11 cellular contexts compared by ENCODE assay signal in genomic region chr2:171762879-171763573, GRCh38.
DNase-seq lines count a peak whose midpoint lies in the region; ATAC-seq and TF ChIP-seq lines count a peak whose summit lies in the region.
"Had no signal": no experiment of that assay in that cellular context is flagged by ENCODE, and none has a peak within 500 bp of the region (broad histone marks: within the 10 kb centered on the region; RNA-seq: fewer than 3 reads in every experiment).

No MANE protein-coding gene starts in this region.

- intact Hi-C loops in adrenal gland (cut with DNase I) = no loop called here

- H3K27ac ChIP-seq in RWPE1 = no peak overlapping the region
- H3K27ac ChIP-seq in adrenal gland = no peak overlapping the region
- H3K27ac ChIP-seq: gastrocnemius medialis, vagina had no signal

- ATAC-seq in GM21447 (IDR thresholded peaks at IDR 0.05; ENCODE audit: unreplicated experiment) (no peak), HG03025 (IDR thresholded peaks at IDR 0.05; ENCODE audit: low FRiP score, unreplicated experiment) (no peak)
- ATAC-seq: gastrocnemius medialis had no signal

- WGBS in adrenal gland, 4 donors = 89 to 100% (median 94%) methylated on average over 2 of the region's 2 CpGs

- H3K27me3 ChIP-seq in skeletal muscle satellite cell (ENCODE audit: control insufficient read depth, insufficient read depth, low read length) (no peaks in the 10 kb centered on the region), adrenal gland (no peaks in the 10 kb centered on the region)
- H3K27me3 ChIP-seq: gastrocnemius medialis, vagina had no signal

- H3K4me3 ChIP-seq in fibroblast of mammary gland (ENCODE audit: control insufficient read depth, low read depth, low read length) = no peak overlapping the region
- H3K4me3 ChIP-seq in skeletal muscle satellite cell (ENCODE audit: low read length) = no peak overlapping the region
- H3K4me3 ChIP-seq in adrenal gland = no peak overlapping the region
- H3K4me3 ChIP-seq: gastrocnemius medialis, vagina had no signal

- DNase-seq in SKM-1 treated with dmso at 0.1 percent for 144 hours (lab: John Stamatoyannopoulos, UW; ENCODE audit: unreplicated experiment) = peak; percentile 8
- DNase-seq in SKM-1 (lab: John Stamatoyannopoulos, UW; ENCODE audit: unreplicated experiment) = no peak
- peak; percentile 10 for DNase-seq in RWPE1 (ENCODE audit: low spot score)
- DNase-seq in fibroblast of mammary gland (ENCODE audit: low read depth) = peak; percentile 90
- DNase-seq in adrenal gland = no peak
- DNase-seq: gastrocnemius medialis; NK-92 treated with Interleukin-12 subunit alpha and Interleukin-12 subunit beta, amount 100 ng/mL, for 24 hours had no signal

- no peak for TF ChIP-seq POLR2A in adrenal gland (IDR thresholded peaks at IDR 0.05)

- no peaks in the 10 kb centered on the region for H3K9me3 ChIP-seq in skeletal muscle satellite cell (replicated peaks; ENCODE audit: low read length)
- H3K9me3 ChIP-seq in adrenal gland (replicated peaks in 1 of 3) = no peaks in the 10 kb centered on the region
- H3K9me3 ChIP-seq: gastrocnemius medialis, vagina had no signal

- POLR2A ChIA-PET in RWPE1 (lab: Yijun Ruan, JAX; ENCODE audit: low non-redundant PET) = no interaction called here

- H3K4me2 ChIP-seq in skeletal muscle satellite cell (ENCODE audit: low read length) = peak overlapping the region; percentile 36

- H3K36me3 ChIP-seq in skeletal muscle satellite cell (ENCODE audit: insufficient read depth, low read length) = peaks cover 27% of the 10 kb centered on the region
- H3K36me3 ChIP-seq in adrenal gland (replicated peaks in 1 of 2) = peaks cover 0 to 6% of the 10 kb centered on the region in 2 donors

- H3K4me1 ChIP-seq in skeletal muscle satellite cell (ENCODE audit: control insufficient read depth, insufficient read depth, low read length) = peaks cover 16% of the 10 kb centered on the region
- no peaks in the 10 kb centered on the region for H3K4me1 ChIP-seq in adrenal gland (replicated peaks in 1 of 2)
- H3K4me1 ChIP-seq: gastrocnemius medialis, vagina had no signal

- H3K9ac ChIP-seq in skeletal muscle satellite cell (ENCODE audit: low read depth, low read length) = no peak overlapping the region

- CTCF ChIA-PET in RWPE1 (lab: Yijun Ruan, JAX) = no interaction called here

- TF ChIP-seq CTCF in RWPE1 (conservative IDR thresholded peaks at IDR 0.05; ENCODE audit: low read depth) (no peak), fibroblast of mammary gland (conservative IDR thresholded peaks at IDR 0.05; ENCODE audit: control insufficient read depth, insufficient read depth, low read depth, low read length) (no peak), adrenal gland (IDR thresholded peaks at IDR 0.05) (no peak)

Comparison
In these comparisons a context has a peak if more than half of its experiments do, and no peak if none do; other contexts are left out.
1. DNase-seq: peak in SKM-1 treated with dmso at 0.1 percent for 144 hours (single experiment), RWPE1 (single experiment) and fibroblast of mammary gland (single experiment); none in SKM-1 (single experiment) and adrenal gland (0 of 7).